14 cellular contexts compared by ENCODE assay signal in the genomic region with DNA sequence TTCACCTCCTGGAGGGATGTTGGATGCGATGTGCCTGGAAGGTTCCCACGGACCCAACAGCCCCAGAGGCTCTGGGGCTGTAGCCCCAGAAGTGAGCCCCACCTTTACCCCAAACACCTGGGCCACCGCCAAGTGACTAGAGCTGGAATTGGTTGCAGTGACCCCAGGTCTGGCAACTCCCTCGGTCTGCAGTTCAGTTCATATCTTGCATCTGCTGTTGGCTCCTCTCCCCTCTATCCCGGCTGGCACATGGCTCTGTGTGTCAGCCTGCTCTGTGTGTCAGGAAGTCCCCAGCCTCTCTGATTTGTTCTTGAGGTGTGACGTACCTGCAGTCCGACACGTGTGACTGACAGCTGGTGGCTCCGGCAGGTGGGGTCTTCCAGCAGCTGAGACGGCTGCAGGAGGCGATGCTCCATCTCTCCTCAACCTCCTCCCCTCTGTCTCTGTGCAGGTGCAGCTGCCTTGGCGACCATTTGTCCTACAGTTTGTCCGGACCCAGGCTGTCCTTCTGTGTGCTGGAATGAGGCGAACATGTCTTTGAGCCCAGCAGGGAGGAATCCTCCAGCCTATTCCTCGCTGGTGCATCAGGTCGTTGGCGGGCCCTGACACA.
"Had no signal": no experiment of that assay in that cellular context is flagged by ENCODE, and none has a peak within 500 bp of the region (broad histone marks: within the 10 kb centered on the region; RNA-seq: fewer than 3 reads in every experiment).

No MANE protein-coding gene starts in this region.

- H3K4me3 ChIP-seq: mucosa of descending colon, prostate gland, SK-N-MC had no signal

- H3K4me1 ChIP-seq: prostate gland had no signal

- H3K27me3 Mint-ChIP-seq: brain had no signal

- ATAC-seq: mucosa of descending colon; natural killer cell; stimulated activated naive CD8-positive, alpha-beta T cell treated with anti-CD3 and anti-CD28 coated beads, Interleukin-15, Interleukin-2, amounts not matched to agents 100 U/mL and 50 U/mL, for 24 hours had no signal

- H3K9me3 Mint-ChIP-seq: natural killer cell had no signal

- H3K36me3 Mint-ChIP-seq: natural killer cell had no signal

- H3K36me3 ChIP-seq: prostate gland had no signal

- DNase-seq: activated CD4-positive, CD25-positive, alpha-beta regulatory T cell; activated naive CD4-positive, alpha-beta T cell treated with Interleukin-2 at 50 U/mL for 16 hours; activated T-cell treated with anti-CD3 and anti-CD28 coated beads, Interleukin-2, amount 50 U/mL, for 48 hours; dermis blood vessel endothelial cell; hippocampal formation; mammary epithelial cell; natural killer cell; stimulated activated CD4-positive, alpha-beta T cell treated with anti-CD3 and anti-CD28 coated beads, Interleukin-2, amount 100 ng/mL, for 48 hours; stimulated activated CD8-positive, alpha-beta memory T cell treated with anti-CD3 and anti-CD28 coated beads, Interleukin-4, amount 100 ng/mL, for 48 hours; stimulated activated naive CD8-positive, alpha-beta T cell treated with anti-CD3 and anti-CD28 coated beads, Interleukin-15, Interleukin-2, amounts not matched to agents 100 U/mL and 50 U/mL, for 24 hours had no signal

- H3K4me3 Mint-ChIP-seq: brain, natural killer cell had no signal

- H3K9me3 ChIP-seq: prostate gland had no signal

- H3K27ac Mint-ChIP-seq: brain, natural killer cell had no signal

- H3K4me1 Mint-ChIP-seq: natural killer cell had no signal

- H3K27ac ChIP-seq: prostate gland, SK-N-MC had no signal
